Comparison of ENCODE assay signal across 1 cellular context in the genomic region with DNA sequence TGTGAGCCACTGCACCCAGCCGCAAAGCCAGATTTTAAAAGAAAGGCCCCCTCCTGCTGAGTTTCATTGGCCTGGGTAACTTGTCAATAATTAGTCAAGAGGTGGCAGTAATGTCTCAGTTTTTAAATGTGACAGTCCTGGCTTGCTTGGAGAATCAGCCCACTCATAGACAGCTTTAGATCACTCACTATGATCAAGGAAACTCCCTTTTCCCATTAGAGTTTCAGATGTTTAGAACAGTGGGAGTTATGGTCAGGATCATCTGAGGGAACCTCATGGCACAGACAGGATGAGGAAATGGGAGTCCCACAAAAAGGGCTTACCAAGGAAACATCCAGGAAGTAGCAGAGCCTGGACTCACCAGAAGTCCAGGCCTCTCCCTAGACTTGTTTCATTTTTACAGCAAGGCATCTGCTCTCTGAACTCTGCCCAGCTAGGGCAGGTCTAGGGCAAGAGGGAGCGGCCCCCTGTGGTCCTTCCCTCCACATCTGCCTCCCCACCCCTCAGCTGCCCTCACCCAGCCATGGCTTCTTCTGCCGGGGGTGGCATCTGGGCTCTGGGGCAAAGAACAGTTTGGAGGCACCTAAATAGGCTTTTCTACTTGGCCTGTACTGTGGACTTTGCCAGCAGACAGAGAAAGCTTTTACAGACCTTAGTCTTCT.
TF ChIP-seq lines count a peak whose summit lies in the region.

No MANE protein-coding gene starts in this region.

TF ChIP-seq in HepG2, 621 proteins besides CTCF, POLR2A, EP300 and RAD21 (continued from another document and continues in another):
- TF ChIP-seq TBL1XR1 (IDR thresholded peaks at IDR 0.05; ENCODE audit: borderline replicate concordance, low read length, partially characterized antibody) (no peak), ZC3H4 (CRISPR knock-in tag; IDR thresholded peaks at IDR 0.05; ENCODE audit: borderline replicate concordance) (no peak), ZNF557 (CRISPR knock-in tag; IDR thresholded peaks at IDR 0.05) (no peak), CEBPG (CRISPR knock-in tag; IDR thresholded peaks at IDR 0.05) (peak; percentile 3; the same call in 1 of the 2 replicates), ZNF224 (CRISPR knock-in tag; IDR thresholded peaks at IDR 0.05) (no peak), ATRX (CRISPR knock-in tag; IDR thresholded peaks at IDR 0.05; ENCODE audit: borderline replicate concordance) (no peak), ZNF878 (CRISPR knock-in tag; IDR thresholded peaks at IDR 0.05) (no peak), ZNF101 (CRISPR knock-in tag; IDR thresholded peaks at IDR 0.05; ENCODE audit: borderline replicate concordance, low read depth) (no peak), SP140L (CRISPR knock-in tag; IDR thresholded peaks at IDR 0.05; ENCODE audit: borderline replicate concordance) (no peak; the same call in 1 of the 2 replicates), WIZ (CRISPR knock-in tag; IDR thresholded peaks at IDR 0.05) (no peak), RBAK (CRISPR knock-in tag; IDR thresholded peaks at IDR 0.05) (no peak), RCOR2 (CRISPR knock-in tag; IDR thresholded peaks at IDR 0.05) (peak; percentile 60; the same call in 1 of the 2 replicates), ISX (CRISPR knock-in tag; conservative IDR thresholded peaks at IDR 0.05) (no peak), ZNF556 (CRISPR knock-in tag; IDR thresholded peaks at IDR 0.05; ENCODE audit: borderline replicate concordance) (peak; percentile 71; the same call in 1 of the 2 replicates), ARNTL (CRISPR knock-in tag; IDR thresholded peaks at IDR 0.05) (no peak; the same call in 1 of the 2 replicates), HMGA1 (CRISPR knock-in tag; conservative IDR thresholded peaks at IDR 0.05) (no peak), CREM (IDR thresholded peaks at IDR 0.05) (no peak), CREM (CRISPR knock-in tag; IDR thresholded peaks at IDR 0.05) (no peak), REXO4 (CRISPR knock-in tag; IDR thresholded peaks at IDR 0.05; ENCODE audit: borderline replicate concordance) (no peak), RBM39 (IDR thresholded peaks at IDR 0.05; ENCODE audit: low read depth, low read length, poor library complexity, severe bottlenecking) (no peak), ZNF274 (CRISPR knock-in tag; IDR thresholded peaks at IDR 0.05) (no peak), GATAD1 (CRISPR knock-in tag; IDR thresholded peaks at IDR 0.05) (no peak), ZNF550 (CRISPR knock-in tag; IDR thresholded peaks at IDR 0.05; ENCODE audit: borderline replicate concordance) (no peak), FOXA1 (IDR thresholded peaks at IDR 0.05) (no peak), FOXA1 (CRISPR knock-in tag; IDR thresholded peaks at IDR 0.05) (no peak), HNF4A (CRISPR knock-in tag; IDR thresholded peaks at IDR 0.05) (peak; percentile 44; the same call in 1 of the 2 replicates), GFI1 (CRISPR knock-in tag; IDR thresholded peaks at IDR 0.05; ENCODE audit: borderline replicate concordance) (no peak), HDAC6 (IDR thresholded peaks at IDR 0.05; ENCODE audit: low read depth, low read length) (no peak), HCFC1 (IDR thresholded peaks at IDR 0.05; ENCODE audit: low read depth, low read length) (no peak), PITX1 (CRISPR knock-in tag; IDR thresholded peaks at IDR 0.05) (no peak), ZNF354B (CRISPR knock-in tag; IDR thresholded peaks at IDR 0.05) (no peak), REL (CRISPR knock-in tag; conservative IDR thresholded peaks at IDR 0.05) (no peak), ATF7 (IDR thresholded peaks at IDR 0.05) (no peak), ATF7 (CRISPR knock-in tag; IDR thresholded peaks at IDR 0.05) (no peak), DPF2 (CRISPR knock-in tag; IDR thresholded peaks at IDR 0.05; ENCODE audit: borderline replicate concordance, low read depth) (0 out of 2 replicates have a peak, but pooled peaks have one; percentile 27), MAFG (CRISPR knock-in tag; IDR thresholded peaks at IDR 0.05) (no peak), ZNF460 (CRISPR knock-in tag; IDR thresholded peaks at IDR 0.05; ENCODE audit: borderline replicate concordance) (no peak), MEF2D (CRISPR knock-in tag; IDR thresholded peaks at IDR 0.05) (0 out of 2 replicates have a peak, but pooled peaks have one; percentile 16), ZNF12 (CRISPR knock-in tag; IDR thresholded peaks at IDR 0.05) (no peak), ZNF674 (CRISPR knock-in tag; IDR thresholded peaks at IDR 0.05; ENCODE audit: low read depth) (no peak), ZNF232 (CRISPR knock-in tag; IDR thresholded peaks at IDR 0.05; ENCODE audit: borderline replicate concordance) (no peak), ZNF614 (CRISPR knock-in tag; IDR thresholded peaks at IDR 0.05; ENCODE audit: borderline replicate concordance) (no peak), ARNT2 (CRISPR knock-in tag; IDR thresholded peaks at IDR 0.05; ENCODE audit: low read depth) (no peak), CHCHD3 (CRISPR knock-in tag; IDR thresholded peaks at IDR 0.05) (no peak), GATAD2A (CRISPR knock-in tag; IDR thresholded peaks at IDR 0.05) (peak; percentile 44; the same call in 1 of the 2 replicates), ZFP1 (CRISPR knock-in tag; IDR thresholded peaks at IDR 0.05) (no peak), HOXA3 (CRISPR knock-in tag; IDR thresholded peaks at IDR 0.05) (peak; percentile 53; the same call in 1 of the 2 replicates), ZNF670 (CRISPR knock-in tag; IDR thresholded peaks at IDR 0.05; ENCODE audit: borderline replicate concordance) (peak; percentile 66; the same call in 1 of the 2 replicates)
- TF ChIP-seq, protein P1, sequence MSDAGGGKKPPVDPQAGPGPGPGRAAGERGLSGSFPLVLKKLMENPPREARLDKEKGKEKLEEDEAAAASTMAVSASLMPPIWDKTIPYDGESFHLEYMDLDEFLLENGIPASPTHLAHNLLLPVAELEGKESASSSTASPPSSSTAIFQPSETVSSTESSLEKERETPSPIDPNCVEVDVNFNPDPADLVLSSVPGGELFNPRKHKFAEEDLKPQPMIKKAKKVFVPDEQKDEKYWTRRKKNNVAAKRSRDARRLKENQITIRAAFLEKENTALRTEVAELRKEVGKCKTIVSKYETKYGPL (CRISPR knock-in tag; IDR thresholded peaks at IDR 0.05), result no peak
- TF ChIP-seq, protein P2, sequence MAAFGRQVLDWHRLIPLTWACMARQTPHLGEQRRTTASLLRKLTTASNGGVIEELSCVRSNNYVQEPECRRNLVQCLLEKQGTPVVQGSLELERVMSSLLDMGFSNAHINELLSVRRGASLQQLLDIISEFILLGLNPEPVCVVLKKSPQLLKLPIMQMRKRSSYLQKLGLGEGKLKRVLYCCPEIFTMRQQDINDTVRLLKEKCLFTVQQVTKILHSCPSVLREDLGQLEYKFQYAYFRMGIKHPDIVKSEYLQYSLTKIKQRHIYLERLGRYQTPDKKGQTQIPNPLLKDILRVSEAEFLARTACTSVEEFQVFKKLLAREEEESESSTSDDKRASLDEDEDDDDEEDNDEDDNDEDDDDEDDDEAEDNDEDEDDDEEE (CRISPR knock-in tag; IDR thresholded peaks at IDR 0.05), result no peak
- TF ChIP-seq, protein P3, sequence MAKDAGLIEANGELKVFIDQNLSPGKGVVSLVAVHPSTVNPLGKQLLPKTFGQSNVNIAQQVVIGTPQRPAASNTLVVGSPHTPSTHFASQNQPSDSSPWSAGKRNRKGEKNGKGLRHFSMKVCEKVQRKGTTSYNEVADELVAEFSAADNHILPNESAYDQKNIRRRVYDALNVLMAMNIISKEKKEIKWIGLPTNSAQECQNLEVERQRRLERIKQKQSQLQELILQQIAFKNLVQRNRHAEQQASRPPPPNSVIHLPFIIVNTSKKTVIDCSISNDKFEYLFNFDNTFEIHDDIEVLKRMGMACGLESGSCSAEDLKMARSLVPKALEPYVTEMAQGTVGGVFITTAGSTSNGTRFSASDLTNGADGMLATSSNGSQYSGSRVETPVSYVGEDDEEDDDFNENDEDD (CRISPR knock-in tag; IDR thresholded peaks at IDR 0.05; ENCODE audit: borderline replicate concordance), result no peak
- TF ChIP-seq, protein P4, sequence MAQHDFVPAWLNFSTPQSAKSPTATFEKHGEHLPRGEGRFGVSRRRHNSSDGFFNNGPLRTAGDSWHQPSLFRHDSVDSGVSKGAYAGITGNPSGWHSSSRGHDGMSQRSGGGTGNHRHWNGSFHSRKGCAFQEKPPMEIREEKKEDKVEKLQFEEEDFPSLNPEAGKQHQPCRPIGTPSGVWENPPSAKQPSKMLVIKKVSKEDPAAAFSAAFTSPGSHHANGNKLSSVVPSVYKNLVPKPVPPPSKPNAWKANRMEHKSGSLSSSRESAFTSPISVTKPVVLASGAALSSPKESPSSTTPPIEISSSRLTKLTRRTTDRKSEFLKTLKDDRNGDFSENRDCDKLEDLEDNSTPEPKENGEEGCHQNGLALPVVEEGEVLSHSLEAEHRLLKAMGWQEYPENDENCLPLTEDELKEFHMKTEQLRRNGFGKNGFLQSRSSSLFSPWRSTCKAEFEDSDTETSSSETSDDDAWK (CRISPR knock-in tag; IDR thresholded peaks at IDR 0.05), result no peak
- TF ChIP-seq, protein P5, sequence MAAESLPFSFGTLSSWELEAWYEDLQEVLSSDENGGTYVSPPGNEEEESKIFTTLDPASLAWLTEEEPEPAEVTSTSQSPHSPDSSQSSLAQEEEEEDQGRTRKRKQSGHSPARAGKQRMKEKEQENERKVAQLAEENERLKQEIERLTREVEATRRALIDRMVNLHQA (CRISPR knock-in tag; IDR thresholded peaks at IDR 0.05), result no peak
- TF ChIP-seq, protein P6, sequence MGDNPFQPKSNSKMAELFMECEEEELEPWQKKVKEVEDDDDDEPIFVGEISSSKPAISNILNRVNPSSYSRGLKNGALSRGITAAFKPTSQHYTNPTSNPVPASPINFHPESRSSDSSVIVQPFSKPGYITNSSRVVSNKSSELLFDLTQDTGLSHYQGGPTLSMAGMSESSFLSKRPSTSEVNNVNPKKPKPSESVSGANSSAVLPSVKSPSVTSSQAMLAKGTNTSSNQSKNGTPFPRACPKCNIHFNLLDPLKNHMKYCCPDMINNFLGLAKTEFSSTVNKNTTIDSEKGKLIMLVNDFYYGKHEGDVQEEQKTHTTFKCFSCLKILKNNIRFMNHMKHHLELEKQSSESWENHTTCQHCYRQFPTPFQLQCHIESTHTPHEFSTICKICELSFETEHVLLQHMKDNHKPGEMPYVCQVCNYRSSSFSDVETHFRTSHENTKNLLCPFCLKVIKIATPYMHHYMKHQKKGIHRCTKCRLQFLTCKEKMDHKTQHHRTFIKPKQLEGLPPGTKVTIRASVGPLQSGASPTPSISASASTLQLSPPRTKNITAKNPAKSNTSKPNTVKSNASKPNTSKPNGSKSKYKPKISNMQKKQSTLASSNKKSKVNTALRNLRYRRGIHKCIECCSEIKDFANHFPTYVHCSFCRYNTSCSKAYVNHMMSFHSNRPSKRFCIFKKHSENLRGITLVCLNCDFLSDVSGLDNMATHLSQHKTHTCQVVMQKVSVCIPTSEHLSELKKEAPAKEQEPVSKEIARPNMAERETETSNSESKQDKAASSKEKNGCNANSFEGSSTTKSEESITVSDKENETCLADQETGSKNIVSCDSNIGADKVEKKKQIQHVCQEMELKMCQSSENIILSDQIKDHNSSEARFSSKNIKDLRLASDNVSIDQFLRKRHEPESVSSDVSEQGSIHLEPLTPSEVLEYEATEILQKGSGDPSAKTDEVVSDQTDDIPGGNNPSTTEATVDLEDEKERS (CRISPR knock-in tag; IDR thresholded peaks at IDR 0.05), result no peak
- TF ChIP-seq, protein P7, sequence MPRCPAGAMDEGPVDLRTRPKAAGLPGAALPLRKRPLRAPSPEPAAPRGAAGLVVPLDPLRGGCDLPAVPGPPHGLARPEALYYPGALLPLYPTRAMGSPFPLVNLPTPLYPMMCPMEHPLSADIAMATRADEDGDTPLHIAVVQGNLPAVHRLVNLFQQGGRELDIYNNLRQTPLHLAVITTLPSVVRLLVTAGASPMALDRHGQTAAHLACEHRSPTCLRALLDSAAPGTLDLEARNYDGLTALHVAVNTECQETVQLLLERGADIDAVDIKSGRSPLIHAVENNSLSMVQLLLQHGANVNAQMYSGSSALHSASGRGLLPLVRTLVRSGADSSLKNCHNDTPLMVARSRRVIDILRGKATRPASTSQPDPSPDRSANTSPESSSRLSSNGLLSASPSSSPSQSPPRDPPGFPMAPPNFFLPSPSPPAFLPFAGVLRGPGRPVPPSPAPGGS (CRISPR knock-in tag; IDR thresholded peaks at IDR 0.05), result no peak
- TF ChIP-seq, protein P8, sequence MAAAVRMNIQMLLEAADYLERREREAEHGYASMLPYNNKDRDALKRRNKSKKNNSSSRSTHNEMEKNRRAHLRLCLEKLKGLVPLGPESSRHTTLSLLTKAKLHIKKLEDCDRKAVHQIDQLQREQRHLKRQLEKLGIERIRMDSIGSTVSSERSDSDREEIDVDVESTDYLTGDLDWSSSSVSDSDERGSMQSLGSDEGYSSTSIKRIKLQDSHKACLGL (CRISPR knock-in tag; IDR thresholded peaks at IDR 0.05), result no peak
- TF ChIP-seq, protein P9, sequence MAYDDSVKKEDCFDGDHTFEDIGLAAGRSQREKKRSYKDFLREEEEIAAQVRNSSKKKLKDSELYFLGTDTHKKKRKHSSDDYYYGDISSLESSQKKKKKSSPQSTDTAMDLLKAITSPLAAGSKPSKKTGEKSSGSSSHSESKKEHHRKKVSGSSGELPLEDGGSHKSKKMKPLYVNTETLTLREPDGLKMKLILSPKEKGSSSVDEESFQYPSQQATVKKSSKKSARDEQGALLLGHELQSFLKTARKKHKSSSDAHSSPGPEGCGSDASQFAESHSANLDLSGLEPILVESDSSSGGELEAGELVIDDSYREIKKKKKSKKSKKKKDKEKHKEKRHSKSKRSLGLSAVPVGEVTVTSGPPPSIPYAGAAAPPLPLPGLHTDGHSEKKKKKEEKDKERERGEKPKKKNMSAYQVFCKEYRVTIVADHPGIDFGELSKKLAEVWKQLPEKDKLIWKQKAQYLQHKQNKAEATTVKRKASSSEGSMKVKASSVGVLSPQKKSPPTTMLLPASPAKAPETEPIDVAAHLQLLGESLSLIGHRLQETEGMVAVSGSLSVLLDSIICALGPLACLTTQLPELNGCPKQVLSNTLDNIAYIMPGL (CRISPR knock-in tag; IDR thresholded peaks at IDR 0.05; ENCODE audit: borderline replicate concordance in 1 of 2, low read depth in 1 of 2), result peak; percentile 56 to 65; a peak in 3 of 4 replicates
- TF ChIP-seq, protein P10, sequence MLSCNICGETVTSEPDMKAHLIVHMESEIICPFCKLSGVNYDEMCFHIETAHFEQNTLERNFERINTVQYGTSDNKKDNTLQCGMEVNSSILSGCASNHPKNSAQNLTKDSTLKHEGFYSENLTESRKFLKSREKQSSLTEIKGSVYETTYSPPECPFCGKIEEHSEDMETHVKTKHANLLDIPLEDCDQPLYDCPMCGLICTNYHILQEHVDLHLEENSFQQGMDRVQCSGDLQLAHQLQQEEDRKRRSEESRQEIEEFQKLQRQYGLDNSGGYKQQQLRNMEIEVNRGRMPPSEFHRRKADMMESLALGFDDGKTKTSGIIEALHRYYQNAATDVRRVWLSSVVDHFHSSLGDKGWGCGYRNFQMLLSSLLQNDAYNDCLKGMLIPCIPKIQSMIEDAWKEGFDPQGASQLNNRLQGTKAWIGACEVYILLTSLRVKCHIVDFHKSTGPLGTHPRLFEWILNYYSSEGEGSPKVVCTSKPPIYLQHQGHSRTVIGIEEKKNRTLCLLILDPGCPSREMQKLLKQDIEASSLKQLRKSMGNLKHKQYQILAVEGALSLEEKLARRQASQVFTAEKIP (CRISPR knock-in tag; IDR thresholded peaks at IDR 0.05; ENCODE audit: borderline replicate concordance), result no peak
